Comparison of ENCODE assay signal across 8 cellular contexts in the genomic region with DNA sequence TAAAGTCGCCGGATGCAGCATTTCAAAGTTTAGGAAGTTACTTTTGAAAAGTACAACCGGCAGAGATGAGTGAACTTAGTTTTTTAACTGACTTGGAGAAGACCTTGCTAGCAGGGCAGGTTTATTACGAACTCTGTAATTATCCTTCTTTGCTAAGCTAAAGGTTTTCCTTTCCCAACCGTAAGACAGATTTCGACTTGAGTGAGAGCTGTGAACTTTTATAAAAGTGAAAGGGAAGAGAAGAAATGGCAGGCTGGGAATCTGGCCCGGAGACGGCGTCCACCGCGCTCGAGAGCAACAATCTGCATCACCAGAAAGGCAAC. TPM values are rescaled to one million over a fixed set of nuclear protein-coding genes. Genes with fewer than 3 reads are reported as not detected.
A peak's percentile ranks its signal among the peaks of the same experiment; 100 is the strongest.
DNase-seq lines count a peak whose midpoint lies in the region; TF ChIP-seq lines count a peak whose summit lies in the region.

No MANE protein-coding gene starts in this region.

- H3K9me3 Mint-ChIP-seq in activated T-cell treated with anti-CD3 and anti-CD28 coated beads, Interleukin-2, amount 50 U/mL, for 24 hours = no peaks in the 10 kb centered on the region

- H3K27me3 ChIP-seq in WERI-Rb-1 (ENCODE audit: insufficient read depth, low read depth, severe bottlenecking) (no peaks in the 10 kb centered on the region), stomach smooth muscle (ENCODE audit: control insufficient read depth in 1 of 2, insufficient read depth in 2 of 2, low read length in 2 of 2) (no peaks in the 10 kb centered on the region)

- H3K4me1 ChIP-seq in stomach smooth muscle (ENCODE audit: control insufficient read depth, insufficient read depth, low read length) = peaks cover 18% of the 10 kb centered on the region

- no peak for DNase-seq in activated T-cell treated with anti-CD3 and anti-CD28 coated beads, Interleukin-2, amount 50 U/mL, for 24 hours
- DNase-seq in activated T-cell treated with anti-CD3 and anti-CD28 coated beads, Interleukin-2, amount 50 U/mL, for 48 hours = no peak
- DNase-seq in WERI-Rb-1 (no peak), mesenteric fat pad (ENCODE audit: low spot score) (no peak)
- DNase-seq in stimulated activated CD4-positive, alpha-beta T cell treated with anti-CD3 and anti-CD28 coated beads, Interleukin-4, amount 100 ng/mL, for 1 hour = no peak
- DNase-seq in effector CD4-positive, alpha-beta T cell = no peak

- H3K36me3 Mint-ChIP-seq in activated T-cell treated with anti-CD3 and anti-CD28 coated beads, Interleukin-2, amount 50 U/mL, for 24 hours (ENCODE audit: low read depth) = no peaks in the 10 kb centered on the region

- H3K27ac Mint-ChIP-seq in activated T-cell treated with anti-CD3 and anti-CD28 coated beads, Interleukin-2, amount 50 U/mL, for 24 hours = no peak overlapping the region

- no peaks in the 10 kb centered on the region for H3K9me3 ChIP-seq in WERI-Rb-1 (ENCODE audit: severe bottlenecking)
- no peaks in the 10 kb centered on the region for H3K9me3 ChIP-seq in stomach smooth muscle (ENCODE audit: control insufficient read depth in 2 of 2, low read length in 2 of 2)

- peak overlapping the region; percentile 85 for H3K27ac ChIP-seq in WERI-Rb-1
- peak overlapping the region; percentile 92 for H3K27ac ChIP-seq in stomach smooth muscle (ENCODE audit: low read length)

- peak overlapping the region; percentile 80 to 86 for H3K9ac ChIP-seq in stomach smooth muscle (ENCODE audit: low read length in 2 of 2)

- H3K4me3 ChIP-seq in WERI-Rb-1 (ENCODE audit: low read depth, low read length) (peak overlapping the region; percentile 67), iPS-11a (ENCODE audit: low read depth, low read length) (peak overlapping the region; percentile 47), stomach smooth muscle (ENCODE audit: low read length in 2 of 2) (peak overlapping the region; percentile 80)

- peaks cover 81% of the 10 kb centered on the region for H3K27me3 Mint-ChIP-seq in activated T-cell treated with anti-CD3 and anti-CD28 coated beads, Interleukin-2, amount 50 U/mL, for 24 hours

- H3K4me1 Mint-ChIP-seq in activated T-cell treated with anti-CD3 and anti-CD28 coated beads, Interleukin-2, amount 50 U/mL, for 24 hours (ENCODE audit: low read depth) = peaks cover 9% of the 10 kb centered on the region

- no peak for TF ChIP-seq CTCF in WERI-Rb-1 (IDR thresholded peaks at IDR 0.05; ENCODE audit: low read depth, low read length)

- peak overlapping the region; percentile 72 for H3K4me3 Mint-ChIP-seq in activated T-cell treated with anti-CD3 and anti-CD28 coated beads, Interleukin-2, amount 50 U/mL, for 24 hours

- H3K36me3 ChIP-seq in WERI-Rb-1 (peaks cover 24% of the 10 kb centered on the region), stomach smooth muscle (ENCODE audit: control insufficient read depth in 2 of 2, insufficient read depth in 2 of 2, low read length in 2 of 2) (no peaks in the 10 kb centered on the region)

RNA-seq across cellular contexts. Expression of a gene that starts 0.7 kb away (rescaled TPM):
- 150 TPM for total RNA-seq in mesenteric fat pad
